Comparison of ENCODE assay signal across 17 cellular contexts in the genomic region with DNA sequence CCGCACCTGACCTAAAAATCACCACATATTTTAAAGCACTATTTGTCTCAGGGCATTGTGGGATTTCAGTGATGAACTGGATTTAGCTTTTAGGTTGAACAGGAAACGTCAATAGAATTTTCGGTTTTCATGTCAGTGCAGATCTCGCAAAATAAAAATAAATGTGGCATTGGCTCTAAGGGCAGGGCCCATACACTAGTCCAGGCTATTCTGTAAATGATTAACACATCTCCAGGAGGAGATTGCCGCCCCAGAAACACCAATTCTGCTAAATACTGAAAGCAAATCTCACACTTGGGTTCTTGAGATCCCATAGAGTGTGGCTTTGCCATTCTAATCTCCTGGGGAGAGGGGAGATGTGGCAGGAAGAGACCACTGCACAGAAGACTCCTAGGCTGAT.
DNase-seq lines count a peak whose midpoint lies in the region; ATAC-seq and TF ChIP-seq lines count a peak whose summit lies in the region.
"Had no signal": no experiment of that assay in that cellular context is flagged by ENCODE, and none has a peak within 500 bp of the region (broad histone marks: within the 10 kb centered on the region; RNA-seq: fewer than 3 reads in every experiment).

No MANE protein-coding gene starts in this region.

- WGBS in psoas muscle, 3 donors, result 88 to 95% (median 91%) methylated on average over 5 of the region's 5 CpGs

- H3K27ac Mint-ChIP-seq in activated T-helper 2 cell treated with anti-CD3 and anti-CD28 coated beads, Interferon-gamma antibody, Interleukin-2, Interleukin-4, amounts not matched to agents 10 μg/mL and 5 μg/mL and 100 μg/mL, durations not matched to agents 14 hours and 24 hours and 36 hours, result peak overlapping the region; percentile 22
- H3K27ac Mint-ChIP-seq: CD14-positive monocyte had no signal

- peak; percentile 21 for ATAC-seq in HG02885 (IDR thresholded peaks at IDR 0.05; ENCODE audit: poor library complexity, unreplicated experiment)
- no peak for ATAC-seq in psoas muscle
- no peak for ATAC-seq in mucosa of descending colon

- no peak overlapping the region for H3K4me3 Mint-ChIP-seq in activated T-helper 2 cell treated with anti-CD3 and anti-CD28 coated beads, Interferon-gamma antibody, Interleukin-2, Interleukin-4, amounts not matched to agents 10 μg/mL and 5 μg/mL and 100 μg/mL, durations not matched to agents 14 hours and 24 hours and 36 hours (ENCODE audit: low read depth)
- H3K4me3 Mint-ChIP-seq: CD14-positive monocyte, neural crest cell had no signal

- intact Hi-C loops in activated T-helper 2 cell treated with anti-CD3 and anti-CD28 coated beads, Interferon-gamma antibody, Interleukin-2, Interleukin-4, amounts not matched to agents 10 μg/mL and 5 μg/mL and 100 μg/mL, durations not matched to agents 14 hours and 24 hours and 36 hours (cut with micrococcal nuclease), result no loop called here
- intact Hi-C loops in psoas muscle (cut with DNase I) (no loop called here), mucosa of descending colon (cut with DNase I, micrococcal nuclease) (no loop called here)

- no peak for TF ChIP-seq CTCF in psoas muscle (IDR thresholded peaks at IDR 0.05)
- no peak for TF ChIP-seq CTCF in mucosa of descending colon (IDR thresholded peaks at IDR 0.05)

- no peaks in the 10 kb centered on the region for H3K36me3 ChIP-seq in psoas muscle (ENCODE audit: insufficient read depth in 1 of 2, low read depth in 1 of 2)
- no peaks in the 10 kb centered on the region for H3K36me3 ChIP-seq in mucosa of descending colon (ENCODE audit: low read depth)
- H3K36me3 ChIP-seq: spleen had no signal

- no peaks in the 10 kb centered on the region for H3K27me3 ChIP-seq in psoas muscle (ENCODE audit: insufficient read depth in 3 of 3, low read length in 2 of 3)
- H3K27me3 ChIP-seq: spleen had no signal

- peaks cover 17% of the 10 kb centered on the region for H3K4me1 Mint-ChIP-seq in activated T-helper 2 cell treated with anti-CD3 and anti-CD28 coated beads, Interferon-gamma antibody, Interleukin-2, Interleukin-4, amounts not matched to agents 10 μg/mL and 5 μg/mL and 100 μg/mL, durations not matched to agents 14 hours and 24 hours and 36 hours (ENCODE audit: low read depth)
- H3K4me1 Mint-ChIP-seq: CD14-positive monocyte, neural crest cell had no signal

- peaks cover 36% of the 10 kb centered on the region for H3K36me3 Mint-ChIP-seq in activated T-helper 2 cell treated with anti-CD3 and anti-CD28 coated beads, Interferon-gamma antibody, Interleukin-2, Interleukin-4, amounts not matched to agents 10 μg/mL and 5 μg/mL and 100 μg/mL, durations not matched to agents 14 hours and 24 hours and 36 hours (ENCODE audit: low read depth)
- H3K36me3 Mint-ChIP-seq: CD14-positive monocyte had no signal

- H3K4me1 ChIP-seq in psoas muscle (no peaks in the 10 kb centered on the region), mucosa of descending colon (ENCODE audit: low read depth) (no peaks in the 10 kb centered on the region)
- H3K4me1 ChIP-seq: spleen had no signal

- DNase-seq in DMS53 (lab: John Stamatoyannopoulos, UW) (peak; percentile 6), DMS53 treated with DMSO at 0.1 percent for 48 hours (lab: John Stamatoyannopoulos, UW; ENCODE audit: unreplicated experiment) (no peak), psoas muscle (no peak), AG08396 (ENCODE audit: low spot score) (no peak), OCI-M1 (lab: John Stamatoyannopoulos, UW) (no peak), mucosa of descending colon (no peak)
- no peak for DNase-seq in activated T-helper 2 cell treated with anti-CD3 and anti-CD28 coated beads, Interferon-gamma antibody, Interleukin-2, Interleukin-4, amounts not matched to agents 10 μg/mL and 5 μg/mL and 100 μg/mL, durations not matched to agents 14 hours and 24 hours and 36 hours (ENCODE audit: low spot score)
- DNase-seq: activated effector memory CD4-positive, alpha-beta T cell treated with Interleukin-2 at 50 U/mL for 16 hours; amygdala; mesenchymal stem cell; NCI-H1436 treated with DMSO at 0.1 percent for 48 hours; NCI-H226; NK-92 treated with Interleukin-12 subunit alpha and Interleukin-12 subunit beta, amount 100 ng/mL, for 24 hours; spleen had no signal

- H3K27ac ChIP-seq in psoas muscle, result no peak overlapping the region

- H3K9me3 ChIP-seq in psoas muscle (no peaks in the 10 kb centered on the region), mucosa of descending colon (peaks cover 12% of the 10 kb centered on the region)

- H3K4me3 ChIP-seq in psoas muscle (peak overlapping the region; percentile 59), mucosa of descending colon (no peak overlapping the region)

- no peaks in the 10 kb centered on the region for H3K27me3 Mint-ChIP-seq in activated T-helper 2 cell treated with anti-CD3 and anti-CD28 coated beads, Interferon-gamma antibody, Interleukin-2, Interleukin-4, amounts not matched to agents 10 μg/mL and 5 μg/mL and 100 μg/mL, durations not matched to agents 14 hours and 24 hours and 36 hours (ENCODE audit: low read depth)

- H3K9me3 Mint-ChIP-seq in activated T-helper 2 cell treated with anti-CD3 and anti-CD28 coated beads, Interferon-gamma antibody, Interleukin-2, Interleukin-4, amounts not matched to agents 10 μg/mL and 5 μg/mL and 100 μg/mL, durations not matched to agents 14 hours and 24 hours and 36 hours, result peaks cover 52% of the 10 kb centered on the region
